Comparison of ENCODE assay signal across 26 cellular contexts in genomic region chr9:88645172-88645868, GRCh38.
DNase-seq lines count a peak whose midpoint lies in the region; ATAC-seq and TF ChIP-seq lines count a peak whose summit lies in the region.
"Had no signal": no experiment of that assay in that cellular context is flagged by ENCODE, and none has a peak within 500 bp of the region (broad histone marks: within the 10 kb centered on the region; RNA-seq: fewer than 3 reads in every experiment).

No MANE protein-coding gene starts in this region.

- H4K20me1 ChIP-seq in SK-N-SH (ENCODE audit: insufficient read depth), result no peaks in the 10 kb centered on the region
- H4K20me1 ChIP-seq: BLaER1 had no signal

- H3K9ac ChIP-seq in SK-N-SH, result no peak overlapping the region
- H3K9ac ChIP-seq: BLaER1, parathyroid adenoma had no signal

- WGBS in SK-N-SH (ENCODE audit: low lambda C conversion rate), result 73% methylated on average over 7 of the region's 7 CpGs

- no peaks in the 10 kb centered on the region for H3K79me2 ChIP-seq in SK-N-SH (ENCODE audit: insufficient read depth)
- H3K79me2 ChIP-seq: parathyroid adenoma had no signal

- H3K36me3 ChIP-seq in SK-N-SH (replicated peaks in 1 of 2; ENCODE audit: control insufficient read depth in 1 of 2, insufficient read depth in 2 of 2, low read length in 1 of 2), result no peaks in the 10 kb centered on the region
- H3K36me3 ChIP-seq: BLaER1, breast epithelium, lower lobe of right lung, upper lobe of right lung had no signal

- DNase-seq in SK-N-SH (no peak), astrocyte of the hippocampus (ENCODE audit: low read depth, low spot score) (peak; percentile 42), fibroblast of the aortic adventitia (ENCODE audit: low read depth) (peak; percentile 58), sciatic nerve (ENCODE audit: low spot score) (no peak), KG1 (lab: John Stamatoyannopoulos, UW) (no peak), OCI-M2 (lab: John Stamatoyannopoulos, UW; ENCODE audit: unreplicated experiment) (no peak), NCI-H1092 (lab: John Stamatoyannopoulos, UW) (no peak)
- DNase-seq: activated CD8-positive, alpha-beta memory T cell treated with anti-CD3 and anti-CD28 coated beads for 24 hours; activated naive CD4-positive, alpha-beta T cell treated with anti-CD3 and anti-CD28 coated beads, Interleukin-2, amount 50 U/mL, for 16 hours; activated T-cell treated with anti-CD3 and anti-CD28 coated beads, Interleukin-2, amount 50 U/mL, for 48 hours; dorsolateral prefrontal cortex; GOT3; head of caudate nucleus; immature natural killer cell; lower lobe of right lung; NCI-H146; NCI-H82; OCI-M1; stimulated activated CD4-positive, alpha-beta T cell treated with anti-CD3 and anti-CD28 coated beads, Interleukin-2, amount 100 ng/mL, for 48 hours; T1000; upper lobe of right lung had no signal

- no peaks in the 10 kb centered on the region for H3K9me3 ChIP-seq in SK-N-SH
- H3K9me3 ChIP-seq: lower lobe of right lung, upper lobe of right lung had no signal

- H3K27me3 ChIP-seq in SK-N-SH (ENCODE audit: insufficient read depth), result no peaks in the 10 kb centered on the region
- H3K27me3 ChIP-seq: BLaER1, breast epithelium, upper lobe of right lung had no signal

- H3K4me2 ChIP-seq in SK-N-SH, result no peak overlapping the region
- H3K4me2 ChIP-seq: BLaER1 had no signal

- H3F3A ChIP-seq in SK-N-SH (replicated peaks; ENCODE audit: insufficient read depth), result no peaks in the 10 kb centered on the region

- H3K4me3 ChIP-seq in SK-N-SH (ENCODE audit: low read depth in 2 of 2, low read length in 1 of 2), result no peak overlapping the region
- no peak overlapping the region for H3K4me3 ChIP-seq in fibroblast of the aortic adventitia (ENCODE audit: low read depth, low read length)
- H3K4me3 ChIP-seq: BLaER1, breast epithelium, lower lobe of right lung, upper lobe of right lung had no signal

- intact Hi-C loops in sciatic nerve (cut with DNase I), result no loop called here

- ATAC-seq in SK-N-SH treated with all-trans-retinoic acid at 6 μM for 48 hours, result no peak
- peak; percentile 61 for ATAC-seq in sciatic nerve
- ATAC-seq: lower lobe of right lung, upper lobe of right lung had no signal

- TF ChIP-seq RAD21 in SK-N-SH (IDR thresholded peaks at IDR 0.05; ENCODE audit: low read length), result no peak

- no peak overlapping the region for H3K27ac ChIP-seq in SK-N-SH (ENCODE audit: low read depth in 2 of 2, low read length in 1 of 2)
- H3K27ac ChIP-seq: BLaER1, breast epithelium, epithelial cell of prostate, lower lobe of right lung, parathyroid adenoma, upper lobe of right lung had no signal

- CTCF ChIA-PET in SK-N-SH (lab: Yijun Ruan, JAX), result no interaction called here

- POLR2A ChIA-PET in SK-N-SH (lab: Yijun Ruan, JAX), result no interaction called here

- H2AFZ ChIP-seq in SK-N-SH (ENCODE audit: low read depth), result no peak overlapping the region
- H2AFZ ChIP-seq: parathyroid adenoma had no signal

- no peak for TF ChIP-seq CTCF in SK-N-SH (IDR thresholded peaks at IDR 0.05)
- TF ChIP-seq CTCF in fibroblast of the aortic adventitia (IDR thresholded peaks at IDR 0.05; ENCODE audit: insufficient read depth, low read length), result no peak

- no peak for TF ChIP-seq EP300 in SK-N-SH (IDR thresholded peaks at IDR 0.05; ENCODE audit: borderline replicate concordance in 1 of 2, low read depth in 1 of 2, low read length in 1 of 2)

- no peaks in the 10 kb centered on the region for H3K9me2 ChIP-seq in SK-N-SH

- no peaks in the 10 kb centered on the region for H3K4me1 ChIP-seq in SK-N-SH (ENCODE audit: control insufficient read depth in 1 of 2, insufficient read depth in 2 of 2, low read depth in 1 of 2, low read length in 1 of 2)
- H3K4me1 ChIP-seq: BLaER1, breast epithelium, lower lobe of right lung, parathyroid adenoma, upper lobe of right lung had no signal

TF ChIP-seq in SK-N-SH, 30 proteins besides CTCF, POLR2A, EP300 and RAD21:
- TF ChIP-seq USF1 (IDR thresholded peaks at IDR 0.05; ENCODE audit: borderline replicate concordance, low read depth), result peak; percentile 70; the same call in 1 of the 2 replicates
- TF ChIP-seq SIN3A (IDR thresholded peaks at IDR 0.05; ENCODE audit: borderline replicate concordance, low read depth, low read length), result no peak
TF ChIP-seq in SK-N-SH: peak in this region for 1.

TF ChIP-seq in SK-N-SH treated with all-trans-retinoic acid at 6 μM for 48 hours, 23 proteins besides CTCF, POLR2A, EP300 and RAD21:
- TF ChIP-seq ZFP3 (CRISPR knock-in tag; IDR thresholded peaks at IDR 0.05) (no peak), ISL1 (CRISPR knock-in tag; IDR thresholded peaks at IDR 0.05) (no peak), ESRRG (CRISPR knock-in tag; IDR thresholded peaks at IDR 0.05) (no peak), TCF4 (CRISPR knock-in tag; IDR thresholded peaks at IDR 0.05; ENCODE audit: borderline replicate concordance) (no peak), BACH2 (CRISPR knock-in tag; IDR thresholded peaks at IDR 0.05; ENCODE audit: borderline replicate concordance) (no peak), RARB (CRISPR knock-in tag; IDR thresholded peaks at IDR 0.05) (no peak), CREB5 (CRISPR knock-in tag; IDR thresholded peaks at IDR 0.05; ENCODE audit: low read depth) (no peak), OSR1 (CRISPR knock-in tag; IDR thresholded peaks at IDR 0.05) (no peak), ARNTL (CRISPR knock-in tag; IDR thresholded peaks at IDR 0.05; ENCODE audit: borderline replicate concordance, low read depth) (no peak), ZC3H10 (CRISPR knock-in tag; IDR thresholded peaks at IDR 0.05) (no peak), CSRNP3 (CRISPR knock-in tag; IDR thresholded peaks at IDR 0.05) (no peak), PATZ1 (CRISPR knock-in tag; IDR thresholded peaks at IDR 0.05; ENCODE audit: borderline replicate concordance) (no peak), ZFP30 (CRISPR knock-in tag; IDR thresholded peaks at IDR 0.05) (no peak), TSHZ2 (CRISPR knock-in tag; IDR thresholded peaks at IDR 0.05) (no peak), GLIS3 (CRISPR knock-in tag; IDR thresholded peaks at IDR 0.05) (no peak), SNAI2 (CRISPR knock-in tag; IDR thresholded peaks at IDR 0.05) (no peak)

Comparison
In these comparisons a context has a peak if more than half of its experiments do, and no peak if none do; other contexts are left out.
1. DNase-seq: peak in astrocyte of the hippocampus (single experiment) and fibroblast of the aortic adventitia (single experiment); none in SK-N-SH (single experiment), sciatic nerve (single experiment), KG1 (single experiment), OCI-M2 (single experiment) and NCI-H1092 (single experiment).